1 cellular context compared by ENCODE assay signal in genomic region chr12:98373982-98374381, GRCh38.
TF ChIP-seq lines count a peak whose summit lies in the region.

No MANE protein-coding gene starts in this region.

TF ChIP-seq in HepG2, 621 proteins besides CTCF, POLR2A, EP300 and RAD21 (continued from another document):
- TF ChIP-seq NFAT5 (CRISPR knock-in tag; IDR thresholded peaks at IDR 0.05) = no peak
- TF ChIP-seq, protein P1, sequence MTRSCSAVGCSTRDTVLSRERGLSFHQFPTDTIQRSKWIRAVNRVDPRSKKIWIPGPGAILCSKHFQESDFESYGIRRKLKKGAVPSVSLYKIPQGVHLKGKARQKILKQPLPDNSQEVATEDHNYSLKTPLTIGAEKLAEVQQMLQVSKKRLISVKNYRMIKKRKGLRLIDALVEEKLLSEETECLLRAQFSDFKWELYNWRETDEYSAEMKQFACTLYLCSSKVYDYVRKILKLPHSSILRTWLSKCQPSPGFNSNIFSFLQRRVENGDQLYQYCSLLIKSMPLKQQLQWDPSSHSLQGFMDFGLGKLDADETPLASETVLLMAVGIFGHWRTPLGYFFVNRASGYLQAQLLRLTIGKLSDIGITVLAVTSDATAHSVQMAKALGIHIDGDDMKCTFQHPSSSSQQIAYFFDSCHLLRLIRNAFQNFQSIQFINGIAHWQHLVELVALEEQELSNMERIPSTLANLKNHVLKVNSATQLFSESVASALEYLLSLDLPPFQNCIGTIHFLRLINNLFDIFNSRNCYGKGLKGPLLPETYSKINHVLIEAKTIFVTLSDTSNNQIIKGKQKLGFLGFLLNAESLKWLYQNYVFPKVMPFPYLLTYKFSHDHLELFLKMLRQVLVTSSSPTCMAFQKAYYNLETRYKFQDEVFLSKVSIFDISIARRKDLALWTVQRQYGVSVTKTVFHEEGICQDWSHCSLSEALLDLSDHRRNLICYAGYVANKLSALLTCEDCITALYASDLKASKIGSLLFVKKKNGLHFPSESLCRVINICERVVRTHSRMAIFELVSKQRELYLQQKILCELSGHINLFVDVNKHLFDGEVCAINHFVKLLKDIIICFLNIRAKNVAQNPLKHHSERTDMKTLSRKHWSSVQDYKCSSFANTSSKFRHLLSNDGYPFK (CRISPR knock-in tag; IDR thresholded peaks at IDR 0.05; ENCODE audit: borderline replicate concordance) = no peak
- TF ChIP-seq SRSF4 (IDR thresholded peaks at IDR 0.05; ENCODE audit: low read depth, low read length, poor library complexity, severe bottlenecking) = no peak
